Comparison of ENCODE assay signal across 17 cellular contexts in the genomic region with DNA sequence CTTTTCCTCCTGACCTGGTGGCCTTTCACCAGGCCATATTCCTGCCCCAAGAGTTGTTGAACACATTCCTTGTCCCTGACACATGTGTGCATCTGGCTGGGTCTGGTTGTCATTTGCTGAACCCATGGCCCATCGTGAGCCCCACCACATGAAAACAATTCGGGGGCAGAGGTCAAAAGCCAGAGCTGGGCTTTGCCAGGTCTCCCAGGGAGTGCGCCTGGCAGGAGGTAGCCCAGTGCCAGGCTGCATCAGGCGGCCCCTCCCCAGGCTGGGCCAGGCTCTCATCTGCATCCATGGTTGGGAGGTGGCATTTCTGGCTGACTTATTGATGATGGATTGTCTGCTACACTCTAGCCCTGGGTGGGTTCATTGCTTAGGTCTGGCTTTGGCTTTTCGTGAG. TPM values are rescaled to one million over a fixed set of nuclear protein-coding genes. Genes with fewer than 3 reads are reported as not detected.
A peak's percentile ranks its signal among the peaks of the same experiment; 100 is the strongest.
DNase-seq lines count a peak whose midpoint lies in the region; ATAC-seq, FAIRE-seq and TF ChIP-seq lines count a peak whose summit lies in the region.
"Had no signal": no experiment of that assay in that cellular context is flagged by ENCODE, and none has a peak within 500 bp of the region (broad histone marks: within the 10 kb centered on the region; RNA-seq: fewer than 3 reads in every experiment).

No MANE protein-coding gene starts in this region.

- no peak for ATAC-seq in GM18511 (IDR thresholded peaks at IDR 0.05; ENCODE audit: unreplicated experiment)

- H3K36me3 ChIP-seq in HUES48 (ENCODE audit: control insufficient read depth, insufficient read depth, low read length) (no peaks in the 10 kb centered on the region), ectodermal cell (ENCODE audit: control insufficient read depth, insufficient read depth, low read length) (no peaks in the 10 kb centered on the region), mesodermal cell (ENCODE audit: control insufficient read depth, insufficient read depth, low read length) (no peaks in the 10 kb centered on the region)
- H3K36me3 ChIP-seq: Peyer's patch had no signal

- no peaks in the 10 kb centered on the region for H3K9me3 Mint-ChIP-seq in progenitor cell of endocrine pancreas (ENCODE audit: low read depth)

- H3K4me3 ChIP-seq in HUES48 (ENCODE audit: low read depth, low read length) (no peak overlapping the region), ectodermal cell (ENCODE audit: insufficient read depth, low read depth, low read length) (no peak overlapping the region), mesodermal cell (ENCODE audit: extremely low read depth, insufficient read depth, low read length, poor library complexity, severe bottlenecking) (no peak overlapping the region)
- H3K4me3 ChIP-seq: Peyer's patch had no signal

- DNase-seq in progenitor cell of endocrine pancreas (ENCODE audit: low spot score, unreplicated experiment), result no peak
- DNase-seq in stimulated activated CD4-positive, alpha-beta T cell treated with anti-CD3 and anti-CD28 coated beads, Interleukin-2, amount 100 ng/mL, for 24 hours, result no peak
- no peak for DNase-seq in H54 (ENCODE audit: insufficient read length, low spot score)
- DNase-seq: Calu3; CD4-positive, CD25-positive, alpha-beta regulatory T cell; Karpas-422; NCI-H1930; NCI-H2171; NCI-H510A; Peyer's patch; Right ventricle myocardium superior had no signal

- no peak for TF ChIP-seq CTCF in progenitor cell of endocrine pancreas (IDR thresholded peaks at IDR 0.05; ENCODE audit: unreplicated experiment)

- H3K27me3 ChIP-seq in HUES48 (ENCODE audit: control insufficient read depth, insufficient read depth, low read length) (no peaks in the 10 kb centered on the region), ectodermal cell (ENCODE audit: control insufficient read depth, insufficient read depth, low read length, poor library complexity, severe bottlenecking) (no peaks in the 10 kb centered on the region)
- H3K27me3 ChIP-seq: Peyer's patch had no signal

- H3K9me3 ChIP-seq in HUES48 (ENCODE audit: control insufficient read depth, insufficient read depth, low read length) (no peaks in the 10 kb centered on the region), ectodermal cell (ENCODE audit: control insufficient read depth, low read length) (no peaks in the 10 kb centered on the region), mesodermal cell (ENCODE audit: control insufficient read depth, low read length) (no peaks in the 10 kb centered on the region)
- H3K9me3 ChIP-seq: Peyer's patch had no signal

- no peaks in the 10 kb centered on the region for H3K36me3 Mint-ChIP-seq in progenitor cell of endocrine pancreas (ENCODE audit: insufficient read depth)
- H3K36me3 Mint-ChIP-seq: CD4-positive, CD25-positive, alpha-beta regulatory T cell had no signal

- FAIRE-seq in H54 (lab: Jason Lieb, UNC), result no peak
- FAIRE-seq: G401.6, GM12892 had no signal

- peak overlapping the region; percentile 21 for H3K27ac ChIP-seq in HUES48 (ENCODE audit: low read depth, low read length)
- H3K27ac ChIP-seq in ectodermal cell (ENCODE audit: insufficient read depth, low read depth, low read length, poor library complexity, severe bottlenecking), result peak overlapping the region; percentile 82
- peak overlapping the region; percentile 93 for H3K27ac ChIP-seq in mesodermal cell (ENCODE audit: low read depth, low read length, severe bottlenecking)
- H3K27ac ChIP-seq: Peyer's patch had no signal

- H3K4me1 ChIP-seq in HUES48 (ENCODE audit: control insufficient read depth, insufficient read depth, low read length) (peaks cover 52% of the 10 kb centered on the region), ectodermal cell (ENCODE audit: control insufficient read depth, insufficient read depth, low read length) (peaks cover 93% of the 10 kb centered on the region), mesodermal cell (ENCODE audit: control insufficient read depth, insufficient read depth, low read length, poor library complexity, severe bottlenecking) (peaks cover 84% of the 10 kb centered on the region)

- H3K4me1 Mint-ChIP-seq in progenitor cell of endocrine pancreas (ENCODE audit: low read depth), result peaks cover 56% of the 10 kb centered on the region

- TF ChIP-seq POLR2A in H54 (IDR thresholded peaks at IDR 0.05; ENCODE audit: low read depth, low read length), result no peak

- peak overlapping the region; percentile 71 for H3K27ac Mint-ChIP-seq in progenitor cell of endocrine pancreas

- no peak overlapping the region for H3K4me3 Mint-ChIP-seq in progenitor cell of endocrine pancreas (ENCODE audit: low read depth)
- H3K4me3 Mint-ChIP-seq: CD4-positive, CD25-positive, alpha-beta regulatory T cell had no signal

- no peaks in the 10 kb centered on the region for H3K27me3 Mint-ChIP-seq in progenitor cell of endocrine pancreas

- H3K9ac ChIP-seq in HUES48 (ENCODE audit: low read depth, low read length), result no peak overlapping the region

- 55 to 62% methylated on average over 5 of the region's 5 CpGs for WGBS in ectodermal cell, 2 experiments
- 69 to 80% methylated on average over 4 of the region's 5 CpGs for WGBS in mesodermal cell (ENCODE audit: insufficient coverage in 2 of 2), 2 experiments

RNA-seq across cellular contexts. Expression of a gene that starts 30.9 kb away (rescaled TPM):
- 45.8 TPM for polyA plus RNA-seq in ectodermal cell (2013, experiment 1 of 4)
- polyA plus RNA-seq in ectodermal cell (2013, experiment 2 of 4), result 43.3 TPM
- 22.8 TPM for polyA plus RNA-seq in ectodermal cell (2013, experiment 3 of 4)
- polyA plus RNA-seq in ectodermal cell (2013, experiment 4 of 4), result 25.9 TPM
- 18.6 TPM for polyA plus RNA-seq in mesodermal cell (2013, experiment 1 of 2)
- polyA plus RNA-seq in mesodermal cell (2013, experiment 2 of 2), result 18.7 TPM
- total RNA-seq in progenitor cell of endocrine pancreas, result 9.5 and 12.7 TPM in 2 replicates
- total RNA-seq: Calu3; CD4-positive, CD25-positive, alpha-beta regulatory T cell had no signal
- polyA plus RNA-seq: CD4-positive, CD25-positive, alpha-beta regulatory T cell had no signal

Comparison
In these comparisons a context has a peak if more than half of its experiments do, and no peak if none do; other contexts are left out.
1. H3K27ac ChIP-seq: peak in every context shown above with its lines; median percentile 93 in mesodermal cell; 82 in ectodermal cell; 21 in HUES48.